17 cellular contexts compared by ENCODE assay signal in genomic region chr20:16308754-16309153, GRCh38.
A peak's percentile ranks its signal among the peaks of the same experiment; 100 is the strongest.
DNase-seq lines count a peak whose midpoint lies in the region; ATAC-seq, FAIRE-seq and TF ChIP-seq lines count a peak whose summit lies in the region.
"Had no signal": no experiment of that assay in that cellular context is flagged by ENCODE, and none has a peak within 500 bp of the region (broad histone marks: within the 10 kb centered on the region; RNA-seq: fewer than 3 reads in every experiment).

No MANE protein-coding gene starts in this region.

- H2BK15ac ChIP-seq in IMR-90 (ENCODE audit: low read depth, low read length): no peak overlapping the region

- H3K27ac Mint-ChIP-seq in T-helper 2 cell treated with Interferon-gamma antibody and Interleukin-4, amounts not matched to agents 5 μg/mL and 100 μg/mL, for 36 hours: no peak overlapping the region
- no peak overlapping the region for H3K27ac Mint-ChIP-seq in activated CD8-positive, alpha-beta T cell treated with anti-CD3 and anti-CD28 coated beads, Interleukin-2, amount 10 ng/mL, durations not matched to agents 7 days and 5 days
- H3K27ac Mint-ChIP-seq: CD8-positive, alpha-beta T cell; HFFc6 had no signal

- H3K4me1 ChIP-seq in IMR-90 (ENCODE audit: control insufficient read depth, insufficient read depth, low read length) (peaks cover 4% of the 10 kb centered on the region), keratinocyte (ENCODE audit: control insufficient read depth, extremely low read depth, insufficient read depth, low read length) (peaks cover 7% of the 10 kb centered on the region)
- H3K4me1 ChIP-seq: Peyer's patch had no signal

- H3K9me3 ChIP-seq in IMR-90 (ENCODE audit: control insufficient read depth, insufficient read depth, low read length): no peaks in the 10 kb centered on the region
- H3K9me3 ChIP-seq in keratinocyte (ENCODE audit: control insufficient read depth, low read depth, low read length): no peaks in the 10 kb centered on the region
- H3K9me3 ChIP-seq: Peyer's patch had no signal

- POLR2A ChIA-PET in IMR-90 (lab: Charles Lee; ENCODE audit: unreplicated experiment): no interaction called here
- POLR2A ChIA-PET in activated CD8-positive, alpha-beta T cell treated with anti-CD3 and anti-CD28 coated beads, Interleukin-2, amount 10 ng/mL, durations not matched to agents 7 days and 5 days (lab: Charles Lee): no interaction called here

- no peak overlapping the region for H4K5ac ChIP-seq in IMR-90 (ENCODE audit: low read depth, low read length)

- H3K36me3 Mint-ChIP-seq in T-helper 2 cell treated with Interferon-gamma antibody and Interleukin-4, amounts not matched to agents 5 μg/mL and 100 μg/mL, for 36 hours (ENCODE audit: low read depth): no peaks in the 10 kb centered on the region
- H3K36me3 Mint-ChIP-seq in activated CD8-positive, alpha-beta T cell treated with anti-CD3 and anti-CD28 coated beads, Interleukin-2, amount 10 ng/mL, durations not matched to agents 7 days and 5 days (ENCODE audit: low read depth): no peaks in the 10 kb centered on the region

- H3K4me2 ChIP-seq in IMR-90 (ENCODE audit: low read depth, low read length) (no peak overlapping the region), keratinocyte (ENCODE audit: control insufficient read depth, extremely low read depth, insufficient read depth, low read depth, low read length) (no peak overlapping the region)

- H3K79me1 ChIP-seq in IMR-90 (ENCODE audit: low read depth in 1 of 2, low read length in 2 of 2): no peaks in the 10 kb centered on the region; a peak in 1 of 4 replicates

- H3K9me1 ChIP-seq in IMR-90 (ENCODE audit: insufficient read depth, low read length) (peaks cover 3% of the 10 kb centered on the region; the same call in 1 of the 2 replicates), keratinocyte (ENCODE audit: control insufficient read depth, extremely low read depth, insufficient read depth, low read length) (no peaks in the 10 kb centered on the region)

- no peaks in the 10 kb centered on the region for H3K27me3 Mint-ChIP-seq in T-helper 2 cell treated with Interferon-gamma antibody and Interleukin-4, amounts not matched to agents 5 μg/mL and 100 μg/mL, for 36 hours (ENCODE audit: low read depth)
- no peaks in the 10 kb centered on the region for H3K27me3 Mint-ChIP-seq in activated CD8-positive, alpha-beta T cell treated with anti-CD3 and anti-CD28 coated beads, Interleukin-2, amount 10 ng/mL, durations not matched to agents 7 days and 5 days (ENCODE audit: low read depth)

- H2BK5ac ChIP-seq in IMR-90 (ENCODE audit: low read depth, low read length, poor library complexity, severe bottlenecking): no peak overlapping the region

- no CpG with 5 or more reads among the region's 2 CpGs for WGBS in IMR-90 (ENCODE audit: extremely low coverage in 2 of 2, insufficient read length in 1 of 2), 2 experiments

- no peak overlapping the region for H2AK5ac ChIP-seq in IMR-90 (ENCODE audit: low read depth, low read length)

- peaks cover 24% of the 10 kb centered on the region for H3K9me3 Mint-ChIP-seq in T-helper 2 cell treated with Interferon-gamma antibody and Interleukin-4, amounts not matched to agents 5 μg/mL and 100 μg/mL, for 36 hours
- peaks cover 9% of the 10 kb centered on the region for H3K9me3 Mint-ChIP-seq in activated CD8-positive, alpha-beta T cell treated with anti-CD3 and anti-CD28 coated beads, Interleukin-2, amount 10 ng/mL, durations not matched to agents 7 days and 5 days (ENCODE audit: insufficient read depth)

- H3K23ac ChIP-seq in IMR-90 (ENCODE audit: low read depth, low read length): no peak overlapping the region

- no peak overlapping the region for H2BK20ac ChIP-seq in IMR-90 (ENCODE audit: low read depth, low read length)

- H3K9ac ChIP-seq in IMR-90 (ENCODE audit: low read depth, low read length) (no peak overlapping the region), keratinocyte (ENCODE audit: control insufficient read depth, extremely low read depth, insufficient read depth, low read length) (no peak overlapping the region)

- H3K4ac ChIP-seq in IMR-90 (ENCODE audit: low read depth, low read length): no peak overlapping the region

- no peaks in the 10 kb centered on the region for H4K20me1 ChIP-seq in IMR-90 (ENCODE audit: insufficient read depth, low read length)
- no peaks in the 10 kb centered on the region for H4K20me1 ChIP-seq in keratinocyte (ENCODE audit: control insufficient read depth, extremely low read depth, insufficient read depth, low read length)

- dilution Hi-C loops in IMR-90 (cut with HindIII; ENCODE audit: low sequenced_read_pairs, unreplicated experiment) (no loop called here), keratinocyte (cut with MboI; ENCODE audit: extremely low pct_ligation_motif_present, low sequenced_read_pairs) (no loop called here)

- peak; percentile 46 for DNase-seq in IMR-90
- DNase-seq in bronchial epithelial cell (ENCODE audit: low read depth): peak; percentile 21
- no peak for DNase-seq in keratinocyte (ENCODE audit: low read depth, low spot score)
- peak; percentile 18 for DNase-seq in skeletal muscle cell (ENCODE audit: low read depth)
- DNase-seq in T-helper 2 cell treated with Interferon-gamma antibody and Interleukin-4, amounts not matched to agents 5 μg/mL and 100 μg/mL, for 36 hours (ENCODE audit: low spot score): no peak
- DNase-seq in activated CD8-positive, alpha-beta T cell treated with anti-CD3 and anti-CD28 coated beads, Interleukin-2, amount 10 ng/mL, durations not matched to agents 7 days and 5 days: no peak
- DNase-seq in anterior cingulate cortex (lab: John Stamatoyannopoulos, UW): no peak
- DNase-seq: CD8-positive, alpha-beta T cell; HFFc6; Kasumi-1; NCI-H1417; NCI-H2029; NCI-H510A treated with DMSO at 0.1 percent for 48 hours; Peyer's patch; SHP77 treated with DMSO at 0.1 percent for 48 hours had no signal

- in situ Hi-C loops in IMR-90 (cut with MboI; ENCODE audit: low sequenced_read_pairs): no loop called here

- intact Hi-C loops in IMR-90 (cut with micrococcal nuclease): no loop called here

- no peak for TF ChIP-seq POLR2A in IMR-90 (IDR thresholded peaks at IDR 0.05; ENCODE audit: low read depth, low read length)

- no peak overlapping the region for H3K18ac ChIP-seq in IMR-90 (ENCODE audit: low read depth, low read length)

- no peak for TF ChIP-seq RAD21 in IMR-90 (IDR thresholded peaks at IDR 0.05; ENCODE audit: low read length)

- H3K27ac ChIP-seq in IMR-90 (ENCODE audit: insufficient read depth, low read length) (no peak overlapping the region), keratinocyte (ENCODE audit: control insufficient read depth, insufficient read depth, low read length) (no peak overlapping the region)
- H3K27ac ChIP-seq: Peyer's patch had no signal

- no peak overlapping the region for H2AK9ac ChIP-seq in IMR-90 (replicated peaks; ENCODE audit: low read depth, low read length, poor library complexity)

- H3K56ac ChIP-seq in IMR-90 (ENCODE audit: extremely low read depth, insufficient read depth, low read length): no peak overlapping the region

- no TSS peak for BruUV-seq in IMR-90 (replicated peaks; lab: Mats Ljungman, UMichigan)

- FAIRE-seq in bronchial epithelial cell (lab: Jason Lieb, UNC) (no peak), keratinocyte (lab: Jason Lieb, UNC) (peak; percentile 73)
- FAIRE-seq: D721Med, H1 had no signal

- H4K8ac ChIP-seq in IMR-90 (ENCODE audit: low read depth in 2 of 2, low read length in 2 of 2): no peak overlapping the region

- CTCF ChIA-PET in IMR-90 (lab: Yijun Ruan, JAX): no interaction called here
- CTCF ChIA-PET in activated CD8-positive, alpha-beta T cell treated with anti-CD3 and anti-CD28 coated beads, Interleukin-2, amount 10 ng/mL, durations not matched to agents 7 days and 5 days (lab: Charles Lee): no interaction called here

- H3K36me3 ChIP-seq in IMR-90 (ENCODE audit: control insufficient read depth, insufficient read depth, low read length) (no peaks in the 10 kb centered on the region), bronchial epithelial cell (ENCODE audit: control insufficient read depth, insufficient read depth, low read length) (no peaks in the 10 kb centered on the region), keratinocyte (ENCODE audit: control insufficient read depth in 2 of 2, extremely low read depth in 1 of 2, insufficient read depth in 2 of 2, low read length in 2 of 2) (no peaks in the 10 kb centered on the region)
- H3K36me3 ChIP-seq: Peyer's patch had no signal

- peak; percentile 48 for ATAC-seq in IMR-90 (ENCODE audit: low read depth)
- no peak for ATAC-seq in activated CD8-positive, alpha-beta T cell treated with anti-CD3 and anti-CD28 coated beads, Interleukin-2, amount 10 ng/mL, durations not matched to agents 7 days and 5 days
- ATAC-seq: CD8-positive, alpha-beta T cell had no signal

- H3K27me3 ChIP-seq in IMR-90 (ENCODE audit: control insufficient read depth, insufficient read depth, low read length) (no peaks in the 10 kb centered on the region), bronchial epithelial cell (ENCODE audit: control insufficient read depth, insufficient read depth, low read length) (no peaks in the 10 kb centered on the region), keratinocyte (ENCODE audit: control insufficient read depth, extremely low read depth, insufficient read depth, low read length) (no peaks in the 10 kb centered on the region)
- H3K27me3 ChIP-seq: Peyer's patch had no signal

- H2AFZ ChIP-seq in IMR-90 (replicated peaks; ENCODE audit: low read length, poor library complexity) (no peak overlapping the region), keratinocyte (ENCODE audit: control insufficient read depth, low read length) (no peak overlapping the region)

- no peak overlapping the region for H2BK120ac ChIP-seq in IMR-90 (ENCODE audit: low read depth, low read length)

- H3K4me1 Mint-ChIP-seq in T-helper 2 cell treated with Interferon-gamma antibody and Interleukin-4, amounts not matched to agents 5 μg/mL and 100 μg/mL, for 36 hours (ENCODE audit: low read depth): no peaks in the 10 kb centered on the region
- H3K4me1 Mint-ChIP-seq in activated CD8-positive, alpha-beta T cell treated with anti-CD3 and anti-CD28 coated beads, Interleukin-2, amount 10 ng/mL, durations not matched to agents 7 days and 5 days (ENCODE audit: low read depth): no peaks in the 10 kb centered on the region

- H3K79me2 ChIP-seq in keratinocyte (ENCODE audit: control insufficient read depth, insufficient read depth, low read length): no peaks in the 10 kb centered on the region

- TF ChIP-seq CTCF in IMR-90 (conservative IDR thresholded peaks at IDR 0.05; ENCODE audit: low read depth, low read length) (no peak), bronchial epithelial cell (IDR thresholded peaks at IDR 0.05; ENCODE audit: insufficient read depth, low read length, severe bottlenecking) (no peak), keratinocyte (optimal IDR thresholded peaks at IDR 0.05 in 1 of 3, IDR thresholded peaks at IDR 0.05 in 1 of 3, conservative IDR thresholded peaks at IDR 0.05 in 1 of 3; ENCODE audit: extremely low read depth in 1 of 3, insufficient read depth in 2 of 3, low read length in 3 of 3) (no peak)

- H3K4me3 ChIP-seq in IMR-90 (ENCODE audit: insufficient read depth, low read depth, low read length): no peak overlapping the region
- no peak overlapping the region for H3K4me3 ChIP-seq in bronchial epithelial cell (ENCODE audit: low read depth, low read length)
- no peak overlapping the region for H3K4me3 ChIP-seq in keratinocyte (ENCODE audit: control insufficient read depth in 2 of 3, extremely low read depth in 1 of 3, insufficient read depth in 2 of 3, low read depth in 1 of 3, low read length in 3 of 3)
- H3K4me3 ChIP-seq in skeletal muscle cell (ENCODE audit: low read depth, low read length): no peak overlapping the region
- H3K4me3 ChIP-seq: Peyer's patch had no signal

- no peak overlapping the region for H4K91ac ChIP-seq in IMR-90 (ENCODE audit: insufficient read depth, low read depth, low read length)

- no peak overlapping the region for H3K14ac ChIP-seq in IMR-90 (replicated peaks; ENCODE audit: low read depth, low read length)

- no peak overlapping the region for H3K4me3 Mint-ChIP-seq in T-helper 2 cell treated with Interferon-gamma antibody and Interleukin-4, amounts not matched to agents 5 μg/mL and 100 μg/mL, for 36 hours
- no peak overlapping the region for H3K4me3 Mint-ChIP-seq in activated CD8-positive, alpha-beta T cell treated with anti-CD3 and anti-CD28 coated beads, Interleukin-2, amount 10 ng/mL, durations not matched to agents 7 days and 5 days
- H3K4me3 Mint-ChIP-seq: CD8-positive, alpha-beta T cell; HFFc6 had no signal

Comparison
In these comparisons a context has a peak if more than half of its experiments do, and no peak if none do; other contexts are left out.
1. DNase-seq: peak in IMR-90 (single experiment), bronchial epithelial cell (single experiment) and skeletal muscle cell (single experiment); none in keratinocyte (single experiment), T-helper 2 cell treated with Interferon-gamma antibody and Interleukin-4, amounts not matched to agents 5 μg/mL and 100 μg/mL, for 36 hours (single experiment), activated CD8-positive, alpha-beta T cell treated with anti-CD3 and anti-CD28 coated beads, Interleukin-2, amount 10 ng/mL, durations not matched to agents 7 days and 5 days (single experiment) and anterior cingulate cortex (0 of 58).